24 cellular contexts compared by ENCODE assay signal in genomic region chr7:57638651-57639050, GRCh38.
DNase-seq lines count a peak whose midpoint lies in the region; ATAC-seq and TF ChIP-seq lines count a peak whose summit lies in the region.
"Had no signal": no experiment of that assay in that cellular context is flagged by ENCODE, and none has a peak within 500 bp of the region (broad histone marks: within the 10 kb centered on the region; RNA-seq: fewer than 3 reads in every experiment).

No MANE protein-coding gene starts in this region.

- H3K27ac Mint-ChIP-seq in osteocyte (ENCODE audit: unreplicated experiment) = no peak overlapping the region
- H3K27ac Mint-ChIP-seq in type B pancreatic cell = no peak overlapping the region
- H3K27ac Mint-ChIP-seq: CD14-positive monocyte; CD4-positive, alpha-beta T cell; CD8-positive, alpha-beta memory T cell had no signal

- no peaks in the 10 kb centered on the region for H3K4me1 ChIP-seq in heart left ventricle
- no peaks in the 10 kb centered on the region for H3K4me1 ChIP-seq in esophagus squamous epithelium
- H3K4me1 ChIP-seq: A549; BE2C; BLaER1 treated with 17β-estradiol and CSF1 and Interleukin-3, amounts not matched to agents 10 nM and 100 nM had no signal

- H3K36me3 ChIP-seq in heart left ventricle = no peaks in the 10 kb centered on the region
- H3K36me3 ChIP-seq in esophagus squamous epithelium = no peaks in the 10 kb centered on the region
- H3K36me3 ChIP-seq: BE2C; BLaER1 treated with 17β-estradiol and CSF1 and Interleukin-3, amounts not matched to agents 10 nM and 100 nM had no signal

- H3K4me3 ChIP-seq in heart left ventricle (no peak overlapping the region), coronary artery (no peak overlapping the region), esophagus squamous epithelium (no peak overlapping the region)
- H3K4me3 ChIP-seq: A549; BLaER1 treated with 17β-estradiol and CSF1 and Interleukin-3, amounts not matched to agents 10 nM and 100 nM; GM12878; GM23248 had no signal

- ATAC-seq in heart left ventricle = no peak
- ATAC-seq: A549, GM12878 had no signal

- 14 to 33% (median 25%) methylated on average over 2 of the region's 2 CpGs for WGBS in heart left ventricle, 4 donors
- WGBS in esophagus squamous epithelium, 2 donors = 14 to 31% methylated on average over 1 to 2 of the region's 2 CpGs

- H3K27me3 ChIP-seq in heart left ventricle = no peaks in the 10 kb centered on the region
- no peaks in the 10 kb centered on the region for H3K27me3 ChIP-seq in esophagus squamous epithelium
- H3K27me3 ChIP-seq: BE2C; BLaER1 treated with 17β-estradiol and CSF1 and Interleukin-3, amounts not matched to agents 10 nM and 100 nM had no signal

- intact Hi-C loops in cardiac septum (cut with DNase I) (no loop called here), heart left ventricle (cut with DNase I) (no loop called here), esophagus squamous epithelium (cut with DNase I) (no loop called here)

- H3K9me3 ChIP-seq in heart left ventricle (no peaks in the 10 kb centered on the region), esophagus squamous epithelium (peaks cover 0 to 10% (median 0%) of the 10 kb centered on the region in 3 donors)
- H3K9me3 ChIP-seq: A549; BE2C; BLaER1 treated with 17β-estradiol and CSF1 and Interleukin-3, amounts not matched to agents 10 nM and 100 nM had no signal

- H3K4me1 Mint-ChIP-seq in osteocyte (ENCODE audit: unreplicated experiment) (no peaks in the 10 kb centered on the region), type B pancreatic cell (ENCODE audit: unreplicated experiment) (no peaks in the 10 kb centered on the region)
- H3K4me1 Mint-ChIP-seq: CD14-positive monocyte; CD8-positive, alpha-beta memory T cell had no signal

- H3K4me3 Mint-ChIP-seq in osteocyte (ENCODE audit: unreplicated experiment) (no peak overlapping the region), type B pancreatic cell (no peak overlapping the region)
- H3K4me3 Mint-ChIP-seq: CD14-positive monocyte; CD4-positive, alpha-beta T cell; CD8-positive, alpha-beta memory T cell had no signal

- H3K27ac ChIP-seq in heart left ventricle = no peak overlapping the region
- H3K27ac ChIP-seq in coronary artery = no peak overlapping the region
- H3K27ac ChIP-seq in esophagus squamous epithelium = no peak overlapping the region
- H3K27ac ChIP-seq: A549; BLaER1 treated with 17β-estradiol and CSF1 and Interleukin-3, amounts not matched to agents 10 nM and 100 nM; GM23248 had no signal

- DNase-seq in cardiac septum (ENCODE audit: low spot score) = peak; percentile 19
- no peak for DNase-seq in heart left ventricle
- DNase-seq in coronary artery (ENCODE audit: low spot score) = peak; percentile 50
- peak; percentile 70 for DNase-seq in osteocyte (ENCODE audit: extremely low spot score, unreplicated experiment)
- peak; percentile 27 for DNase-seq in type B pancreatic cell (ENCODE audit: extremely low spot score, unreplicated experiment)
- DNase-seq in NCI-H2107 (lab: John Stamatoyannopoulos, UW) = no peak
- DNase-seq in esophagus squamous epithelium (lab: John Stamatoyannopoulos, UW) = no peak
- DNase-seq: 8988T; ACHN; AML-193; BE2C; CD4-positive, alpha-beta T cell; CD8-positive, alpha-beta memory T cell; DMS 273 treated with DMSO at 0.1 percent for 48 hours; DMS79; EL; GDM1; GM23248; H7; HCEC 1CT had no signal

- TF ChIP-seq POLR2A in heart left ventricle (IDR thresholded peaks at IDR 0.05) (no peak), esophagus squamous epithelium (IDR thresholded peaks at IDR 0.05) (no peak)

- H3K27me3 Mint-ChIP-seq in osteocyte (ENCODE audit: unreplicated experiment) (no peaks in the 10 kb centered on the region), type B pancreatic cell (no peaks in the 10 kb centered on the region)
- H3K27me3 Mint-ChIP-seq: CD4-positive, alpha-beta T cell had no signal

- H3K36me3 Mint-ChIP-seq in osteocyte (ENCODE audit: unreplicated experiment) (no peaks in the 10 kb centered on the region), type B pancreatic cell (no peaks in the 10 kb centered on the region)
- H3K36me3 Mint-ChIP-seq: CD14-positive monocyte; CD8-positive, alpha-beta memory T cell had no signal

- TF ChIP-seq CTCF in heart left ventricle (IDR thresholded peaks at IDR 0.05) (no peak), coronary artery (IDR thresholded peaks at IDR 0.05) (no peak), osteocyte (IDR thresholded peaks at IDR 0.05) (no peak), type B pancreatic cell (conservative IDR thresholded peaks at IDR 0.05) (no peak), esophagus squamous epithelium (IDR thresholded peaks at IDR 0.05) (no peak)

- H3K9me3 Mint-ChIP-seq in osteocyte (ENCODE audit: unreplicated experiment) (peaks cover 4% of the 10 kb centered on the region), type B pancreatic cell (no peaks in the 10 kb centered on the region)
- H3K9me3 Mint-ChIP-seq: CD4-positive, alpha-beta T cell had no signal

Comparison
In these comparisons a context has a peak if more than half of its experiments do, and no peak if none do; other contexts are left out.
1. DNase-seq: peak in cardiac septum (single experiment), coronary artery (single experiment), osteocyte (single experiment) and type B pancreatic cell (single experiment); none in heart left ventricle (0 of 5), NCI-H2107 (single experiment) and esophagus squamous epithelium (single experiment).